ENCODE assay signal across 9 cellular contexts in the genomic region with DNA sequence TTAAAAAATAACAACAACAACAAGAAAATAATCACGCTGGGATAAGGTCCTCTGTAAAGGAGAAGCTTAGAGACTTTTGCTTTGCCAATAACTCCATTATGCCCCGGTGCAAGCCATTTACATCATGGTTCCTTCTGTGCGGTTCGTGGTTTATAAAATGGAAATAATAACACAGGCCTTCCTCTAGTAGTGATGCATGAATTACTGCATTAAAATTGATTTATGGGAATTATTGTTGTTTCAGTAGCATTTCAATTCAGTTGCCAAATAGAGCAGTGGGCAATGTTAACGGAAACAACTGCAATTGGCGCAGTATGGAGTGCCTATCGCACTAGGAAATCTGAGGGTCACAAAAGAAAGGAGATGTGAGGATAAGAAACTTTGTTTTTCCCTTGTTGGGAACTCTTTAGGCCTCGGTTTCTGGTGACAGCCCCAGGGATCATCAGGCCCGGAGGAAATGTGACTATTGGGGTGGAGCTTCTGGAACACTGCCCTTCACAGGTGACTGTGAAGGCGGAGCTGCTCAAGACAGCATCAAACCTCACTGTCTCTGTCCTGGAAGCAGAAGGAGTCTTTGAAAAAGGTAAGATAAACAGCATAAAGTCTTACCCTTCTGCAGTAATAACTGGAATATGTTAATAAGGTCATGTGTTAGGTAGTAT. TPM values are rescaled to one million over a fixed set of nuclear protein-coding genes. Genes with fewer than 3 reads are reported as not detected.
DNase-seq lines count a peak whose midpoint lies in the region; ATAC-seq, FAIRE-seq and TF ChIP-seq lines count a peak whose summit lies in the region.
"Had no signal": no experiment of that assay in that cellular context is flagged by ENCODE, and none has a peak within 500 bp of the region (broad histone marks: within the 10 kb centered on the region; RNA-seq: fewer than 3 reads in every experiment).

No MANE protein-coding gene starts in this region.

- POLR2A ChIA-PET in MCF 10A (lab: Yijun Ruan, JAX) (interaction anchor here (0.6 to 1.6 kb wide), 3 partner anchors 66 to 184 kb away, joined by 3 to 5 read pairs (median 5); no protein-coding TSS in a partner anchor), HepG2 (lab: Yijun Ruan, JAX) (no interaction called here)

- H3K27me3 ChIP-seq in GM06990 (replicated peaks; ENCODE audit: control insufficient read depth, insufficient read depth, low read length) (no peaks in the 10 kb centered on the region), HepG2 (ENCODE audit: control insufficient read depth in 1 of 2, insufficient read depth in 2 of 2, low read length in 2 of 2) (peaks cover 0 to 9% of the 10 kb centered on the region in 2 experiments; a peak in 1 of 5 replicates)

- H3K4me3 Mint-ChIP-seq in MCF 10A (ENCODE audit: unreplicated experiment) = peak overlapping the region; percentile 93
- peak overlapping the region; percentile 7 for H3K4me3 Mint-ChIP-seq in neural crest cell
- H3K4me3 Mint-ChIP-seq in Calu3 (ENCODE audit: low read depth, unreplicated experiment) = no peak overlapping the region

- WGBS in HepG2 (ENCODE audit: low lambda C conversion rate) = 83% methylated on average over 10 of the region's 10 CpGs

- H3K4me1 ChIP-seq in HepG2 (ENCODE audit: insufficient read depth, low read length) = peaks cover 23% of the 10 kb centered on the region

- no peak overlapping the region for H3K27ac ChIP-seq in HepG2 (ENCODE audit: extremely low read length, insufficient read depth, low read length)

- no peak for TF ChIP-seq EP300 in HepG2 (IDR thresholded peaks at IDR 0.05; ENCODE audit: low read depth in 2 of 2, low read length in 2 of 2)
- no peak for TF ChIP-seq EP300 in HepG2 (CRISPR knock-in tag; IDR thresholded peaks at IDR 0.05; ENCODE audit: borderline replicate concordance)

- no peaks in the 10 kb centered on the region for H4K20me1 ChIP-seq in HepG2 (ENCODE audit: insufficient read depth, low read length)

- BruUV-seq in MCF 10A (replicated peaks; lab: Mats Ljungman, UMichigan) (TSS peak; percentile 26), HepG2 (replicated peaks; lab: Mats Ljungman, UMichigan) (no TSS peak), Calu3 (replicated peaks; lab: Mats Ljungman, UMichigan) (no TSS peak)

- in situ Hi-C loops in HepG2 (cut with HindIII; ENCODE audit: extremely low pct_ligation_motif_present, low pct_unique_long_range_greater_than_20kb) = no loop called here

- no peak for ATAC-seq in HepG2
- ATAC-seq in HG03196 (IDR thresholded peaks at IDR 0.05; ENCODE audit: unreplicated experiment) = no peak

- H2AFZ ChIP-seq in HepG2 (ENCODE audit: low read length) = no peak overlapping the region

- H3K36me3 ChIP-seq in GM06990 (ENCODE audit: control insufficient read depth, insufficient read depth, low read length) = no peaks in the 10 kb centered on the region
- no peaks in the 10 kb centered on the region for H3K36me3 ChIP-seq in HepG2 (replicated peaks in 1 of 2; ENCODE audit: control insufficient read depth in 1 of 2, insufficient read depth in 2 of 2, low read length in 2 of 2)

- H3K27me3 Mint-ChIP-seq in MCF 10A (ENCODE audit: insufficient read depth, unreplicated experiment) (no peaks in the 10 kb centered on the region), neural crest cell (ENCODE audit: low read depth) (peaks cover 28% of the 10 kb centered on the region), Calu3 (ENCODE audit: unreplicated experiment) (no peaks in the 10 kb centered on the region)

- H3K79me2 ChIP-seq in HepG2 (ENCODE audit: insufficient read depth, low read length) = no peaks in the 10 kb centered on the region

- intact Hi-C loops in MCF 10A (cut with micrococcal nuclease) = loop anchor here (1.0 kb wide), 1 partner anchor 22 kb away; no protein-coding TSS in a partner anchor
- intact Hi-C loops in HepG2 (cut with micrococcal nuclease; ENCODE audit: unreplicated experiment) = no loop called here
- intact Hi-C loops in Calu3 (cut with micrococcal nuclease; ENCODE audit: unreplicated experiment) = no loop called here

- no peaks in the 10 kb centered on the region for H3K9me3 Mint-ChIP-seq in MCF 10A (ENCODE audit: unreplicated experiment)
- no peaks in the 10 kb centered on the region for H3K9me3 Mint-ChIP-seq in neural crest cell
- no peaks in the 10 kb centered on the region for H3K9me3 Mint-ChIP-seq in Calu3 (ENCODE audit: low read depth, unreplicated experiment)

- no peak for TF ChIP-seq CTCF in GM06990 (IDR thresholded peaks at IDR 0.05; ENCODE audit: insufficient read depth, low read length, poor library complexity, severe bottlenecking)
- no peak for TF ChIP-seq CTCF in MCF 10A (IDR thresholded peaks at IDR 0.05; ENCODE audit: unreplicated experiment)
- TF ChIP-seq CTCF in neural crest cell (conservative IDR thresholded peaks at IDR 0.05) = no peak
- TF ChIP-seq CTCF in HepG2 (CRISPR knock-in tag; IDR thresholded peaks at IDR 0.05) = no peak
- no peak for TF ChIP-seq CTCF in Calu3 (IDR thresholded peaks at IDR 0.05; ENCODE audit: unreplicated experiment)

- H3K4me3 ChIP-seq in GM06990 (replicated peaks; ENCODE audit: low read depth, low read length) = peak overlapping the region; percentile 70; the same call in 1 of the 2 replicates
- no peak overlapping the region for H3K4me3 ChIP-seq in HepG2 (replicated peaks in 1 of 3; ENCODE audit: insufficient read depth in 1 of 3, low read depth in 2 of 3, low read length in 3 of 3)

- DNase-seq in GM06990 (ENCODE audit: extremely low read depth, insufficient read length) (no peak), LoVo (ENCODE audit: low spot score) (peak; percentile 34), MCF 10A (ENCODE audit: unreplicated experiment) (peak; percentile 58), neural crest cell (ENCODE audit: low read depth, low spot score) (no peak), HepG2 (ENCODE audit: low spot score) (no peak), Calu3 (no peak)
- DNase-seq in stimulated activated CD8-positive, alpha-beta memory T cell treated with anti-CD3 and anti-CD28 coated beads, Interleukin-4, amount 100 ng/mL, for 48 hours = no peak
- DNase-seq: NCI-H2029 had no signal

- no peak for FAIRE-seq in HepG2 (lab: Jason Lieb, UNC)

- peaks cover 48% of the 10 kb centered on the region for H3K4me1 Mint-ChIP-seq in MCF 10A (ENCODE audit: insufficient read depth, unreplicated experiment)
- peaks cover 16% of the 10 kb centered on the region for H3K4me1 Mint-ChIP-seq in neural crest cell
- H3K4me1 Mint-ChIP-seq in Calu3 (ENCODE audit: low read depth, unreplicated experiment) = peaks cover 9% of the 10 kb centered on the region

- CTCF ChIA-PET in MCF 10A (lab: Yijun Ruan, JAX) = interaction anchor here (0.6 to 1.9 kb wide), 4 partner anchors 9 to 44 kb away, joined by 3 to 9 read pairs (median 3); a partner anchor contains a TSS
- CTCF ChIA-PET in HepG2 (lab: Yijun Ruan, JAX; ENCODE audit: low intra/inter-chr PET ratio, low total read pairs) = no interaction called here
- CTCF ChIA-PET in Calu3 (lab: Charles Lee) = no interaction called here

- H3K36me3 Mint-ChIP-seq in MCF 10A (ENCODE audit: insufficient read depth, unreplicated experiment) (peaks cover 37% of the 10 kb centered on the region), neural crest cell (ENCODE audit: low read depth) (no peaks in the 10 kb centered on the region), Calu3 (ENCODE audit: insufficient read depth, unreplicated experiment) (peaks cover 15% of the 10 kb centered on the region)

- H3K4me2 ChIP-seq in HepG2 (ENCODE audit: low read depth, low read length) = no peak overlapping the region

- no peak for TF ChIP-seq POLR2A in HepG2 (IDR thresholded peaks at IDR 0.05; ENCODE audit: insufficient read depth in 1 of 2, low read depth in 2 of 2, low read length in 2 of 2)

- peak overlapping the region; percentile 93 for H3K27ac Mint-ChIP-seq in MCF 10A (ENCODE audit: low read depth, unreplicated experiment)
- H3K27ac Mint-ChIP-seq in neural crest cell (ENCODE audit: unreplicated experiment) = no peak overlapping the region
- H3K27ac Mint-ChIP-seq in Calu3 (ENCODE audit: unreplicated experiment) = no peak overlapping the region

- no peaks in the 10 kb centered on the region for H3K9me3 ChIP-seq in HepG2 (ENCODE audit: low read length)

- TF ChIP-seq RAD21 in HepG2 (CRISPR knock-in tag; IDR thresholded peaks at IDR 0.05) = no peak

- H3K9ac ChIP-seq in HepG2 (ENCODE audit: insufficient read depth, low read depth, low read length) = no peak overlapping the region

RNA-seq across cellular contexts. Expression of a gene that starts 1.1 kb away (rescaled TPM):
- total RNA-seq in MCF 10A (2022) (91.0 and 94.5 TPM in 2 replicates), neural crest cell (0.73 and 0.84 TPM in 2 replicates), HepG2 (2016; rRNA removed; fragmentation: Illumina TruSeq; extraction: Trizol) (0.52 and 0.93 TPM in 2 replicates), Calu3 (2022) (1.9 and 3.6 TPM in 2 replicates)
- total RNA-seq in HepG2 (2016; cell fraction: cytosol; rRNA removed; fragmentation: Illumina TruSeq; extraction: Trizol; ENCODE audit: low read depth) = 0.10 and 0.18 TPM in 2 replicates
- total RNA-seq in HepG2 (2016; cell fraction: insoluble cytoplasmic fraction; rRNA removed; fragmentation: Illumina TruSeq; extraction: Trizol) = 0.70 and 0.82 TPM in 2 replicates
- 0.17 and 0.25 TPM in 2 replicates for total RNA-seq in HepG2 (2016; cell fraction: membrane; rRNA removed; fragmentation: Illumina TruSeq; extraction: Trizol)
- 2.2 and 2.4 TPM in 2 replicates for total RNA-seq in HepG2 (2016; cell fraction: nucleus; rRNA removed; fragmentation: Illumina TruSeq; extraction: Trizol)
- 1.7 and 2.1 TPM in 2 replicates for polyA plus RNA-seq in HepG2 (2011; rRNA removed)
- polyA plus RNA-seq in HepG2 (2011; cell fraction: cytosol; rRNA removed) = 0.98 and 1.5 TPM in 2 replicates
- polyA plus RNA-seq in HepG2 (2011; cell fraction: nucleus; rRNA removed) = 0.93 and 1.00 TPM in 2 replicates
- 1.0 and 1.1 TPM in 2 replicates for polyA plus RNA-seq in HepG2 (2012)
- 0.01 and 0.02 TPM in 2 replicates for polyA plus RNA-seq in HepG2 (2016; cell fraction: cytosol; fragmentation: Illumina TruSeq; extraction: Trizol; ENCODE audit: low read depth)
- polyA plus RNA-seq in HepG2 (2016; cell fraction: insoluble cytoplasmic fraction; fragmentation: Illumina TruSeq; extraction: Trizol; ENCODE audit: low read depth) = 0.32 and 0.53 TPM in 2 replicates
- polyA plus RNA-seq in HepG2 (2016; cell fraction: membrane; fragmentation: Illumina TruSeq; extraction: Trizol; ENCODE audit: low read depth) = 0.07 and 0.09 TPM in 2 replicates
- polyA plus RNA-seq in HepG2 (2016; cell fraction: nucleus; fragmentation: Illumina TruSeq; extraction: Trizol; ENCODE audit: insufficient read depth, low read depth) = 1.1 and 1.2 TPM in 2 replicates
- polyA minus RNA-seq in HepG2 (2011; rRNA and poly(A)+ RNA removed; ENCODE audit: low replicate concordance) = 1.7 and 14.6 TPM in 2 replicates
- polyA minus RNA-seq in HepG2 (2011; cell fraction: cytosol; rRNA and poly(A)+ RNA removed) = 2.8 and 4.2 TPM in 2 replicates
- 4.1 and 4.4 TPM in 2 replicates for polyA minus RNA-seq in HepG2 (2011; cell fraction: nucleus; rRNA and poly(A)+ RNA removed)

RNA-seq across cellular contexts. Expression of a gene that starts 43.3 kb away (rescaled TPM):
- total RNA-seq in MCF 10A (2022) (6.1 and 7.2 TPM in 2 replicates), neural crest cell (10.7 and 10.8 TPM in 2 replicates), HepG2 (2016; rRNA removed; fragmentation: Illumina TruSeq; extraction: Trizol) (13.6 and 20.5 TPM in 2 replicates), Calu3 (2022) (20.7 and 21.3 TPM in 2 replicates)
- 3.7 and 4.7 TPM in 2 replicates for total RNA-seq in HepG2 (2016; cell fraction: cytosol; rRNA removed; fragmentation: Illumina TruSeq; extraction: Trizol; ENCODE audit: low read depth)
- 13.3 and 21.0 TPM in 2 replicates for total RNA-seq in HepG2 (2016; cell fraction: insoluble cytoplasmic fraction; rRNA removed; fragmentation: Illumina TruSeq; extraction: Trizol)
- total RNA-seq in HepG2 (2016; cell fraction: membrane; rRNA removed; fragmentation: Illumina TruSeq; extraction: Trizol) = 9.9 and 11.7 TPM in 2 replicates
- 16.3 and 20.4 TPM in 2 replicates for total RNA-seq in HepG2 (2016; cell fraction: nucleus; rRNA removed; fragmentation: Illumina TruSeq; extraction: Trizol)
- polyA plus RNA-seq in HepG2 (2011; rRNA removed) = 13.3 and 18.3 TPM in 2 replicates
- polyA plus RNA-seq in HepG2 (2011; cell fraction: cytosol; rRNA removed) = 12.6 and 15.5 TPM in 2 replicates
- 2.8 and 4.1 TPM in 2 replicates for polyA plus RNA-seq in HepG2 (2011; cell fraction: nucleus; rRNA removed)
- polyA plus RNA-seq in HepG2 (2012) = 10.0 and 11.8 TPM in 2 replicates
- polyA plus RNA-seq in HepG2 (2016; cell fraction: cytosol; fragmentation: Illumina TruSeq; extraction: Trizol; ENCODE audit: low read depth) = 1.8 and 2.4 TPM in 2 replicates
- polyA plus RNA-seq in HepG2 (2016; cell fraction: insoluble cytoplasmic fraction; fragmentation: Illumina TruSeq; extraction: Trizol; ENCODE audit: low read depth) = 10.8 and 11.9 TPM in 2 replicates
- polyA plus RNA-seq in HepG2 (2016; cell fraction: membrane; fragmentation: Illumina TruSeq; extraction: Trizol; ENCODE audit: low read depth) = 5.8 and 6.1 TPM in 2 replicates
- 19.5 and 20.0 TPM in 2 replicates for polyA plus RNA-seq in HepG2 (2016; cell fraction: nucleus; fragmentation: Illumina TruSeq; extraction: Trizol; ENCODE audit: insufficient read depth, low read depth)
- 13.3 and 27.2 TPM in 2 replicates for polyA minus RNA-seq in HepG2 (2011; rRNA and poly(A)+ RNA removed; ENCODE audit: low replicate concordance)
- polyA minus RNA-seq in HepG2 (2011; cell fraction: cytosol; rRNA and poly(A)+ RNA removed) = 13.9 and 15.0 TPM in 2 replicates
- polyA minus RNA-seq in HepG2 (2011; cell fraction: nucleus; rRNA and poly(A)+ RNA removed) = 10.9 and 14.3 TPM in 2 replicates

Comparison
In these comparisons a context has a peak if more than half of its experiments do, and no peak if none do; other contexts are left out.
1. DNase-seq: peak in LoVo (single experiment) and MCF 10A (single experiment); none in GM06990 (single experiment), neural crest cell (single experiment), HepG2 (single experiment), Calu3 (single experiment) and stimulated activated CD8-positive, alpha-beta memory T cell treated with anti-CD3 and anti-CD28 coated beads, Interleukin-4, amount 100 ng/mL, for 48 hours (single experiment).
2. RNA of a gene that starts 1.1 kb away (total RNA-seq): 91.0 to 94.5 TPM in MCF 10A; 1.9 to 3.6 TPM in Calu3, 0.10 to 2.4 TPM in HepG2 and 0.73 to 0.84 TPM in neural crest cell; every median in the first group is over 10 times any median in the second.